13 cellular contexts compared by ENCODE assay signal in genomic region chr1:219427989-219428388, GRCh38.
"Had no signal": no experiment of that assay in that cellular context is flagged by ENCODE, and none has a peak within 500 bp of the region (broad histone marks: within the 10 kb centered on the region; RNA-seq: fewer than 3 reads in every experiment).

No MANE protein-coding gene starts in this region.

- ATAC-seq: lower lobe of right lung; naive thymus-derived CD8-positive, alpha-beta T cell; right cardiac atrium had no signal

- H3K27me3 ChIP-seq: colonic mucosa, thyroid gland had no signal

- H3K9me3 Mint-ChIP-seq: activated CD4-positive, alpha-beta memory T cell treated with anti-CD3 and anti-CD28 coated beads for 36 hours; naive thymus-derived CD8-positive, alpha-beta T cell had no signal

- DNase-seq: activated CD4-positive, alpha-beta memory T cell treated with anti-CD3 and anti-CD28 coated beads for 36 hours; activated naive CD4-positive, alpha-beta T cell treated with Interleukin-2 at 50 U/mL for 16 hours; activated T-cell treated with anti-CD3 and anti-CD28 coated beads, Interleukin-2, amount 50 U/mL, for 48 hours; caudate nucleus; colonic mucosa; effector CD4-positive, alpha-beta T cell; glutamatergic neuron; immature natural killer cell; lower lobe of right lung; naive thymus-derived CD8-positive, alpha-beta T cell; right cardiac atrium; small intestine; thyroid gland had no signal

- H3K36me3 Mint-ChIP-seq: activated CD4-positive, alpha-beta memory T cell treated with anti-CD3 and anti-CD28 coated beads for 36 hours; immature natural killer cell; naive thymus-derived CD8-positive, alpha-beta T cell had no signal

- H3K4me1 ChIP-seq: colonic mucosa, lower lobe of right lung, thyroid gland had no signal

- H3K9me3 ChIP-seq: colonic mucosa, lower lobe of right lung, thyroid gland had no signal

- H3K36me3 ChIP-seq: colonic mucosa, lower lobe of right lung, thyroid gland had no signal

- H3K27ac ChIP-seq: colonic mucosa, lower lobe of right lung, thyroid gland had no signal

- H3K4me3 ChIP-seq: colonic mucosa, lower lobe of right lung, thyroid gland had no signal

- H3K27ac Mint-ChIP-seq: activated CD4-positive, alpha-beta memory T cell treated with anti-CD3 and anti-CD28 coated beads for 36 hours; immature natural killer cell; naive thymus-derived CD8-positive, alpha-beta T cell had no signal
